ENCODE assay signal across 8 cellular contexts in the genomic region with DNA sequence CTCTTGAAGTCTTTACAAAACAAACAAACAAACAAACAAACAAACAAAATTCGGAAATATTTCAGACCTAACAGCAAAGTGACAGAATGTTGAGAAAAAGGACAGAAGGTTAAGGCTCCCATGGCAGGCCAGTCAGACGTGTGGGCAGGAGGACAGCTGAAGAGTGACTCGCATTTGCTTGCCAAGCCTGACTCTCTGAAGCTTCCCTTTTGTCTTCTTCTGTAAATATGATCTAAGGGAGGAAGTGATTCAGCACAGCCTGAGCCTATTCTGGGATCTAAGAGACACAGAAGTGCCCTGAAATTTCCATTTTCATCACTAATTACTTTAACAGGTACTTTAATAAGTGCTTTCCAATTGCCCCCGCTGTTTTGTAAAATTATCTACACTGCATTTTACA.
DNase-seq lines count a peak whose midpoint lies in the region; FAIRE-seq and TF ChIP-seq lines count a peak whose summit lies in the region.

No MANE protein-coding gene starts in this region.

- TF ChIP-seq POLR2A in ovary (IDR thresholded peaks at IDR 0.05) (no peak), GM12891 (IDR thresholded peaks at IDR 0.05; ENCODE audit: low read depth, low read length) (no peak)

- H3K79me2 ChIP-seq in SK-N-SH (ENCODE audit: insufficient read depth) = no peaks in the 10 kb centered on the region

- intact Hi-C loops in ovary (cut with DNase I) = no loop called here

- no peaks in the 10 kb centered on the region for H3K9me2 ChIP-seq in SK-N-SH

- peaks cover 7% of the 10 kb centered on the region for H3F3A ChIP-seq in SK-N-SH (replicated peaks; ENCODE audit: insufficient read depth)

- H3K4me3 ChIP-seq in SK-N-SH (ENCODE audit: low read depth in 2 of 2, low read length in 1 of 2) = no peak overlapping the region
- H3K4me3 ChIP-seq in ovary = no peak overlapping the region

- in situ Hi-C loops in KBM-7 (cut with MboI; ENCODE audit: low pct_unique_long_range_greater_than_20kb, low sequenced_read_pairs) = no loop called here

- DNase-seq in AG20443 (ENCODE audit: low spot score) (peak; percentile 61), KBM-7 (peak; percentile 11), SK-N-SH (no peak), hippocampal formation (lab: John Stamatoyannopoulos, UW) (peak; percentile 11 to 67), ovary (no peak), NK-92 (lab: John Stamatoyannopoulos, UW; ENCODE audit: unreplicated experiment) (no peak), NCI-H146 treated with DMSO at 0.1 percent for 48 hours (lab: John Stamatoyannopoulos, UW; ENCODE audit: unreplicated experiment) (no peak), GM12891 (ENCODE audit: insufficient read length, low spot score) (no peak)

- H4K20me1 ChIP-seq in SK-N-SH (ENCODE audit: insufficient read depth) = no peaks in the 10 kb centered on the region

- H3K9me3 ChIP-seq in SK-N-SH = no peaks in the 10 kb centered on the region
- H3K9me3 ChIP-seq in ovary = no peaks in the 10 kb centered on the region

- peak overlapping the region; percentile 56 for H3K4me2 ChIP-seq in SK-N-SH

- H3K36me3 ChIP-seq in SK-N-SH (replicated peaks in 1 of 2; ENCODE audit: control insufficient read depth in 1 of 2, insufficient read depth in 2 of 2, low read length in 1 of 2) (no peaks in the 10 kb centered on the region), ovary (no peaks in the 10 kb centered on the region)

- peak overlapping the region; percentile 39; the same call in 1 of the 2 replicates for H2AFZ ChIP-seq in SK-N-SH (ENCODE audit: low read depth)

- no peak for FAIRE-seq in GM12891 (lab: Jason Lieb, UNC)

- H3K4me1 ChIP-seq in SK-N-SH (ENCODE audit: control insufficient read depth in 1 of 2, insufficient read depth in 2 of 2, low read depth in 1 of 2, low read length in 1 of 2) = peaks cover 0 to 15% of the 10 kb centered on the region in 2 experiments; a peak in 1 of 4 replicates
- H3K4me1 ChIP-seq in ovary (ENCODE audit: insufficient read depth) = no peaks in the 10 kb centered on the region

- no peak for TF ChIP-seq CTCF in SK-N-SH (IDR thresholded peaks at IDR 0.05)
- no peak for TF ChIP-seq CTCF in ovary (IDR thresholded peaks at IDR 0.05)

- WGBS in SK-N-SH (ENCODE audit: low lambda C conversion rate) = 7% methylated on average over 4 of the region's 4 CpGs
- WGBS in ovary, 3 donors = 24 to 40% (median 37%) methylated on average over 4 of the region's 4 CpGs

- no peak overlapping the region for H3K9ac ChIP-seq in SK-N-SH

- H3K27me3 ChIP-seq in SK-N-SH (ENCODE audit: insufficient read depth) (no peaks in the 10 kb centered on the region), ovary (no peaks in the 10 kb centered on the region)

- POLR2A ChIA-PET in SK-N-SH (lab: Yijun Ruan, JAX) = no interaction called here

- TF ChIP-seq EP300 in SK-N-SH (IDR thresholded peaks at IDR 0.05; ENCODE audit: borderline replicate concordance in 1 of 2, low read depth in 1 of 2, low read length in 1 of 2) (no peak), ovary (IDR thresholded peaks at IDR 0.05) (no peak)

- CTCF ChIA-PET in SK-N-SH (lab: Yijun Ruan, JAX) = interaction anchor here (1.1 to 1.6 kb wide), 3 partner anchors 12 to 976 kb away, joined by 3 read pairs; no protein-coding TSS in a partner anchor

- peak overlapping the region in 1 of 2 experiments; percentile 72; a peak in 2 of 4 replicates for H3K27ac ChIP-seq in SK-N-SH (ENCODE audit: low read depth in 2 of 2, low read length in 1 of 2)
- no peak overlapping the region for H3K27ac ChIP-seq in ovary

- TF ChIP-seq RAD21 in SK-N-SH (IDR thresholded peaks at IDR 0.05; ENCODE audit: low read length) = no peak

TF ChIP-seq in SK-N-SH, 30 proteins besides CTCF, POLR2A, EP300 and RAD21 (continues in another document):
- TF ChIP-seq RXRA (IDR thresholded peaks at IDR 0.05; ENCODE audit: borderline replicate concordance, low read depth) = no peak
- no peak for TF ChIP-seq SMC3 (IDR thresholded peaks at IDR 0.05; ENCODE audit: low read depth, low read length)
- no peak for TF ChIP-seq GATA2 (CRISPR knock-in tag; IDR thresholded peaks at IDR 0.05)
- no peak for TF ChIP-seq YY1 (IDR thresholded peaks at IDR 0.05; ENCODE audit: low read depth)
- no peak for TF ChIP-seq MAX (IDR thresholded peaks at IDR 0.05; ENCODE audit: low read depth)
- TF ChIP-seq JUND (IDR thresholded peaks at IDR 0.05) = 0 out of 2 replicates have a peak, but pooled peaks have one; percentile 16
- TF ChIP-seq NFIC (IDR thresholded peaks at IDR 0.05; ENCODE audit: borderline replicate concordance) = peak; percentile 28; the same call in 1 of the 2 replicates
- no peak for TF ChIP-seq GABPA (IDR thresholded peaks at IDR 0.05; ENCODE audit: low read depth)
- TF ChIP-seq REST (IDR thresholded peaks at IDR 0.05; ENCODE audit: low read depth, low read length) = no peak
- TF ChIP-seq ELF1 (IDR thresholded peaks at IDR 0.05) = no peak
- TF ChIP-seq NRF1 (IDR thresholded peaks at IDR 0.05; ENCODE audit: low read depth, low read length) = no peak
- TF ChIP-seq RCOR1 (IDR thresholded peaks at IDR 0.05; ENCODE audit: low read length) = no peak

TF ChIP-seq in GM12891, 5 proteins besides CTCF, POLR2A, EP300 and RAD21:
- TF ChIP-seq POU2F2 (IDR thresholded peaks at IDR 0.05; ENCODE audit: low read depth, low read length) = no peak
- no peak for TF ChIP-seq PAX5 (IDR thresholded peaks at IDR 0.05; ENCODE audit: insufficient read depth, low read length, severe bottlenecking)
- no peak for TF ChIP-seq SPI1 (IDR thresholded peaks at IDR 0.05; ENCODE audit: low read depth, low read length)
- TF ChIP-seq POLR2AphosphoS5 (IDR thresholded peaks at IDR 0.05; ENCODE audit: low read depth, low read length) = no peak
- no peak for TF ChIP-seq TAF1 (IDR thresholded peaks at IDR 0.05; ENCODE audit: low read depth, low read length)

Comparison
In these comparisons a context has a peak if more than half of its experiments do, and no peak if none do; other contexts are left out.
1. DNase-seq: peak in AG20443 (single experiment), KBM-7 (single experiment) and hippocampal formation (2 of 2); none in SK-N-SH (single experiment), ovary (0 of 5), NK-92 (single experiment), NCI-H146 treated with DMSO at 0.1 percent for 48 hours (single experiment) and GM12891 (single experiment).